Comparison of ENCODE assay signal across 11 cellular contexts in the genomic region with DNA sequence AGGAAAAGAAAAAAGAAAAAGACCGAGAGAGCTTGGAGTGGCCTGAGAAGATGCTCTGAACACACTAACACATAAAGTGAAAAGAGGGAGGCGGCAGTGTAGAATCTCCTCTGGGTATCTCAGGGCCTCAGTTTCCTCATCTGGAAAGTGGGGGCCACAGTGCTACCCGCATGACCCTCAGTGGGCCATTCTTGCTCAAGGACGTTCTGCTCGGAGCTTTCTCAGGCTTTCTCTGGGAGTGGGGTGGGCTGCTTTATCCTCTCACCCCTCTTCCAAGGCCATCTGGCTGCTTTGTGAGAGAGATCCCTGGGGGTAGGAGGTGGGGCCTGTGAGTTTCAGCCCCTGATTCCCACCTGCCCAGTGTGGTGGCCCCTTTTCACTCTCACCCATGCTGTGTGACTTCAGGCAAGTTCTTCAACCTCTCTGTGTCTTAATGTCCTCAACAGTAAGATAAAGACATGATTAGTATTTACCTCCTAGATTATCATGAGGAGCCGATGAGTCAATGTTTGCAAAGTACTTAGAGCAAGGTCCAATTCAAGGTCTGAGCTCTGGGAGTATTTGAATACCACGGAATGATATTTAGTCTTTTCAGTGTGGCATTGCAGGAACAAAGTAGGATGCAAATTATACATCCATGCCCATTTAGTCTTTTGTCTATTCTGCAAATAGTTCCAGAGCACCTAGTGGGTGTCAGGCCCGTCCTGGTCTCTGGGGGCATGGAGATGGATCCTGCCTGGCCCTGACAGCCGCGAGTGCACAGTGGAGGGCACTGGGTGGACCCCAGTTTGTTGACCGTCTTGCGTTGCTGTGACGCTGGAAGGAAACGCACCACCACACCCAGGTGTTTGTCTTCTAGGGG. TPM values are rescaled to one million over a fixed set of nuclear protein-coding genes. Genes with fewer than 3 reads are reported as not detected.
A peak's percentile ranks its signal among the peaks of the same experiment; 100 is the strongest.
DNase-seq lines count a peak whose midpoint lies in the region; ATAC-seq and TF ChIP-seq lines count a peak whose summit lies in the region.
"Had no signal": no experiment of that assay in that cellular context is flagged by ENCODE, and none has a peak within 500 bp of the region (broad histone marks: within the 10 kb centered on the region; RNA-seq: fewer than 3 reads in every experiment).

No MANE protein-coding gene starts in this region.

- peaks cover 9% of the 10 kb centered on the region; the same call in 1 of the 2 replicates for H3K9me3 ChIP-seq in OCI-LY7 (ENCODE audit: low read length)

- H3K9me3 Mint-ChIP-seq in stimulated activated naive B cell treated with anti-CD40 and anti-IgM and Interleukin-4, amounts not matched to agents 10 μg/mL and 1 μg/mL and 100 μg/mL, for 72 hours: no peaks in the 10 kb centered on the region
- H3K9me3 Mint-ChIP-seq: activated naive CD4-positive, alpha-beta T cell treated with anti-CD3 and anti-CD28 coated beads, Interleukin-2, amount 50 U/mL, for 72 hours had no signal

- POLR2A ChIA-PET in OCI-LY7 (lab: Charles Lee): interaction anchor here (0.6 to 0.7 kb wide), 2 partner anchors 26 to 1038 kb away, joined by 3 to 7 read pairs; no protein-coding TSS in a partner anchor

- H3K27ac Mint-ChIP-seq in stimulated activated naive B cell treated with anti-CD40 and anti-IgM and Interleukin-4, amounts not matched to agents 10 μg/mL and 1 μg/mL and 100 μg/mL, for 72 hours: peak overlapping the region; percentile 37
- H3K27ac Mint-ChIP-seq: activated naive CD4-positive, alpha-beta T cell treated with anti-CD3 and anti-CD28 coated beads, Interleukin-2, amount 50 U/mL, for 72 hours had no signal

- no peaks in the 10 kb centered on the region for H3K9me2 ChIP-seq in OCI-LY7 (ENCODE audit: insufficient read depth, low read length)

- no peaks in the 10 kb centered on the region for H3K27me3 Mint-ChIP-seq in stimulated activated naive B cell treated with anti-CD40 and anti-IgM and Interleukin-4, amounts not matched to agents 10 μg/mL and 1 μg/mL and 100 μg/mL, for 72 hours

- peaks cover 40% of the 10 kb centered on the region for H3K4me1 ChIP-seq in OCI-LY7 (ENCODE audit: insufficient read depth, low read length, poor library complexity, severe bottlenecking)

- peaks cover 57 to 82% of the 10 kb centered on the region in 2 donors for H3K36me3 Mint-ChIP-seq in stimulated activated naive B cell treated with anti-CD40 and anti-IgM and Interleukin-4, amounts not matched to agents 10 μg/mL and 1 μg/mL and 100 μg/mL, for 72 hours
- H3K36me3 Mint-ChIP-seq: activated naive CD4-positive, alpha-beta T cell treated with anti-CD3 and anti-CD28 coated beads, Interleukin-2, amount 50 U/mL, for 72 hours had no signal

- H3K27ac ChIP-seq in OCI-LY7 (ENCODE audit: low read depth, low read length, poor library complexity, severe bottlenecking): no peak overlapping the region
- H3K27ac ChIP-seq: VCaP had no signal

- TF ChIP-seq CTCF in OCI-LY7 (conservative IDR thresholded peaks at IDR 0.05; ENCODE audit: low read length): no peak
- no peak for TF ChIP-seq CTCF in fibroblast of the aortic adventitia (IDR thresholded peaks at IDR 0.05; ENCODE audit: insufficient read depth, low read length)

- H3K36me3 ChIP-seq in OCI-LY7 (ENCODE audit: insufficient read depth, low read length): no peaks in the 10 kb centered on the region

- intact Hi-C loops in OCI-LY7 (cut with micrococcal nuclease; ENCODE audit: unreplicated experiment): loop anchor here (5.0 kb wide), 1 partner anchor 63 kb away; no protein-coding TSS in a partner anchor

- H2AFZ ChIP-seq in OCI-LY7 (ENCODE audit: low read length): no peak overlapping the region

- peak overlapping the region; percentile 18; the same call in 1 of the 2 replicates for H3K4me2 ChIP-seq in OCI-LY7 (ENCODE audit: low read length)

- no peaks in the 10 kb centered on the region for H4K20me1 ChIP-seq in OCI-LY7 (ENCODE audit: insufficient read depth, low read length)

- DNase-seq in NCI-H510A treated with DMSO at 0.1 percent for 48 hours (lab: John Stamatoyannopoulos, UW) (peak; percentile 6), NCI-H510A (lab: John Stamatoyannopoulos, UW) (no peak), OCI-LY7 (ENCODE audit: low spot score) (no peak), fibroblast of the aortic adventitia (ENCODE audit: low read depth) (peak; percentile 32), NOMO-1 (lab: John Stamatoyannopoulos, UW; ENCODE audit: unreplicated experiment in 2 of 2) (no peak)
- no peak for DNase-seq in stimulated activated naive B cell treated with anti-CD40 and anti-IgM and Interleukin-4, amounts not matched to agents 10 μg/mL and 1 μg/mL and 100 μg/mL, for 72 hours
- DNase-seq: kidney glomerular epithelial cell had no signal

- H3K4me3 ChIP-seq in OCI-LY7 (ENCODE audit: low read depth, low read length, poor library complexity, severe bottlenecking) (no peak overlapping the region), fibroblast of the aortic adventitia (ENCODE audit: low read depth, low read length) (no peak overlapping the region)

- H3K79me2 ChIP-seq in OCI-LY7 (ENCODE audit: insufficient read depth, low read depth, low read length): no peaks in the 10 kb centered on the region

- CTCF ChIA-PET in OCI-LY7 (lab: Charles Lee; ENCODE audit: unreplicated experiment): no interaction called here

- no peak for ATAC-seq in stimulated activated naive B cell treated with anti-CD40 and anti-IgM and Interleukin-4, amounts not matched to agents 10 μg/mL and 1 μg/mL and 100 μg/mL, for 72 hours (replicated peaks)
- ATAC-seq in GM21360 (IDR thresholded peaks at IDR 0.05; ENCODE audit: unreplicated experiment) (no peak), HG02885 (IDR thresholded peaks at IDR 0.05; ENCODE audit: poor library complexity, unreplicated experiment) (no peak)
- ATAC-seq: activated naive CD4-positive, alpha-beta T cell treated with anti-CD3 and anti-CD28 coated beads, Interleukin-2, amount 50 U/mL, for 72 hours had no signal

- BruUV-seq in OCI-LY7 (replicated peaks; lab: Mats Ljungman, UMichigan): no TSS peak

- peaks cover 58 to 89% of the 10 kb centered on the region in 2 donors for H3K4me1 Mint-ChIP-seq in stimulated activated naive B cell treated with anti-CD40 and anti-IgM and Interleukin-4, amounts not matched to agents 10 μg/mL and 1 μg/mL and 100 μg/mL, for 72 hours

- H3K4me3 Mint-ChIP-seq in stimulated activated naive B cell treated with anti-CD40 and anti-IgM and Interleukin-4, amounts not matched to agents 10 μg/mL and 1 μg/mL and 100 μg/mL, for 72 hours: no peak overlapping the region

RNA-seq across cellular contexts. Expression of a gene that starts 34.3 kb away (rescaled TPM):
- total RNA-seq in OCI-LY7 (2014; rRNA removed; shearing (Covaris generic)): 0.18 and 3.7 TPM in 2 replicates
- 0.72 and 0.89 TPM in 2 replicates for total RNA-seq in OCI-LY7 (2022)
- total RNA-seq in fibroblast of the aortic adventitia (ENCODE audit: low replicate concordance): 11.0 and 19.1 TPM in 2 replicates

Comparison
In these comparisons a context has a peak if more than half of its experiments do, and no peak if none do; other contexts are left out.
1. DNase-seq: peak in NCI-H510A treated with DMSO at 0.1 percent for 48 hours (single experiment) and fibroblast of the aortic adventitia (single experiment); none in NCI-H510A (single experiment), OCI-LY7 (single experiment), stimulated activated naive B cell treated with anti-CD40 and anti-IgM and Interleukin-4, amounts not matched to agents 10 μg/mL and 1 μg/mL and 100 μg/mL, for 72 hours (single experiment) and NOMO-1 (0 of 2).